Comparison of ENCODE assay signal across 25 cellular contexts in the genomic region with DNA sequence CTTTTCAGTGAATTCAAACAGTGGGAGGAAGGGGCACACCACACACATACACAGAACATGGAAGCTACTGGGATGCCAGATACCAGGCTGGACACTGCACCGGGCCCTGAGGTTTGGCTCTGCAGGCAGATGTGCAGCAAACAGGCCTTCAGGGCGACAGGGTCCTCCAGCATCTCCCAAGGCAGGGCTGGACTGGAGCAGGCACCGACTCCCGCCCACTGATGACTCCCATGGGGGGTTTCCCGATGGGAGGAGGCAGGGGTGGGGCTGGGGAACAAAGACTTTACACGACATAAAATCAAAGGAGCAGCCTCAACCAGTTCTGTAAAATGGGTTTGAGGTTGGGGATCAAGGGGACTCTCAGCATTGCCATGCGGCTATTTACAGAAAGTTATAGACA.
DNase-seq lines count a peak whose midpoint lies in the region; ATAC-seq, FAIRE-seq and TF ChIP-seq lines count a peak whose summit lies in the region.
"Had no signal": no experiment of that assay in that cellular context is flagged by ENCODE, and none has a peak within 500 bp of the region (broad histone marks: within the 10 kb centered on the region; RNA-seq: fewer than 3 reads in every experiment).

No MANE protein-coding gene starts in this region.

- H3K4me1 ChIP-seq in HepG2 (ENCODE audit: insufficient read depth, low read length) (peaks cover 15% of the 10 kb centered on the region), right lobe of liver (no peaks in the 10 kb centered on the region), RWPE2 (ENCODE audit: insufficient read depth, poor library complexity, severe bottlenecking) (peaks cover 66% of the 10 kb centered on the region), foreskin keratinocyte (peaks cover 65% of the 10 kb centered on the region), transverse colon (peaks cover 0 to 25% (median 12%) of the 10 kb centered on the region in 4 donors)
- H3K4me1 ChIP-seq: prostate gland had no signal

- intact Hi-C loops in HepG2 (cut with micrococcal nuclease; ENCODE audit: unreplicated experiment) (no loop called here), right lobe of liver (cut with DNase I) (no loop called here), transverse colon (cut with DNase I; ENCODE audit: low total_unique reads) (no loop called here)

- no peak overlapping the region for H3K4me2 ChIP-seq in HepG2 (ENCODE audit: low read depth, low read length)

- WGBS in HepG2 (ENCODE audit: low lambda C conversion rate), result 97% methylated on average over 2 of the region's 7 CpGs
- 87% methylated on average over 3 of the region's 7 CpGs for WGBS in right lobe of liver (ENCODE audit: insufficient coverage, low coverage, low lambda C conversion rate, missing lambda C conversion rate)
- WGBS in transverse colon (ENCODE audit: low coverage in 1 of 2), 2 donors, result 75 to 94% methylated on average over 2 to 7 of the region's 7 CpGs

- H3K4me3 ChIP-seq in HepG2 (replicated peaks in 1 of 3; ENCODE audit: insufficient read depth in 1 of 3, low read depth in 2 of 3, low read length in 3 of 3) (no peak overlapping the region), right lobe of liver (no peak overlapping the region), RWPE2 (ENCODE audit: severe bottlenecking) (no peak overlapping the region), transverse colon (no peak overlapping the region)
- H3K4me3 ChIP-seq: adrenal gland, prostate gland, skin epidermis had no signal

- no peak for FAIRE-seq in HepG2 (lab: Jason Lieb, UNC)
- FAIRE-seq: GM12891 had no signal

- H3K27me3 ChIP-seq in HepG2 (ENCODE audit: control insufficient read depth in 1 of 2, insufficient read depth in 2 of 2, low read length in 2 of 2) (no peaks in the 10 kb centered on the region), right lobe of liver (no peaks in the 10 kb centered on the region), RWPE2 (ENCODE audit: insufficient read depth, poor library complexity, severe bottlenecking) (no peaks in the 10 kb centered on the region), foreskin keratinocyte (no peaks in the 10 kb centered on the region), transverse colon (no peaks in the 10 kb centered on the region)
- H3K27me3 ChIP-seq: adrenal gland, brain microvascular endothelial cell had no signal

- H3K36me3 ChIP-seq in HepG2 (replicated peaks in 1 of 2; ENCODE audit: control insufficient read depth in 1 of 2, insufficient read depth in 2 of 2, low read length in 2 of 2) (no peaks in the 10 kb centered on the region; a peak in 1 of 5 replicates), right lobe of liver (no peaks in the 10 kb centered on the region), RWPE2 (ENCODE audit: low read depth) (no peaks in the 10 kb centered on the region), transverse colon (no peaks in the 10 kb centered on the region)
- H3K36me3 ChIP-seq: adrenal gland, brain microvascular endothelial cell, prostate gland had no signal

- H4K20me1 ChIP-seq in HepG2 (ENCODE audit: insufficient read depth, low read length), result no peaks in the 10 kb centered on the region

- TF ChIP-seq POLR2A in HepG2 (IDR thresholded peaks at IDR 0.05; ENCODE audit: insufficient read depth in 1 of 2, low read depth in 2 of 2, low read length in 2 of 2), result no peak
- TF ChIP-seq POLR2A in right lobe of liver (IDR thresholded peaks at IDR 0.05), result no peak
- no peak for TF ChIP-seq POLR2A in transverse colon (IDR thresholded peaks at IDR 0.05)

- POLR2A ChIA-PET in HepG2 (lab: Yijun Ruan, JAX), result no interaction called here

- TF ChIP-seq CTCF in HepG2 (CRISPR knock-in tag; IDR thresholded peaks at IDR 0.05), result no peak
- TF ChIP-seq CTCF in right lobe of liver (IDR thresholded peaks at IDR 0.05), result no peak
- TF ChIP-seq CTCF in RWPE2 (IDR thresholded peaks at IDR 0.05; ENCODE audit: poor library complexity, severe bottlenecking), result no peak
- no peak for TF ChIP-seq CTCF in foreskin keratinocyte (conservative IDR thresholded peaks at IDR 0.05)
- no peak for TF ChIP-seq CTCF in transverse colon (IDR thresholded peaks at IDR 0.05)

- CTCF ChIA-PET in HepG2 (lab: Yijun Ruan, JAX; ENCODE audit: low intra/inter-chr PET ratio, low total read pairs), result no interaction called here

- H3K9ac ChIP-seq in HepG2 (ENCODE audit: insufficient read depth, low read depth, low read length), result no peak overlapping the region

- ATAC-seq in HepG2 (no peak), right lobe of liver (no peak), RWPE2 (ENCODE audit: low read depth) (no peak), foreskin keratinocyte (peak; percentile 31)

- no peak for TF ChIP-seq RAD21 in HepG2 (CRISPR knock-in tag; IDR thresholded peaks at IDR 0.05)

- DNase-seq in HepG2 (ENCODE audit: low spot score) (no peak), right lobe of liver (no peak), RWPE2 (ENCODE audit: low spot score) (no peak), foreskin keratinocyte (no peak), transverse colon (no peak), HK-2 (ENCODE audit: unreplicated experiment) (no peak)
- no peak for DNase-seq in activated effector memory CD4-positive, alpha-beta T cell treated with anti-CD3 and anti-CD28 coated beads, Interleukin-2, amount 50 U/mL, for 16 hours
- DNase-seq in activated naive CD4-positive, alpha-beta T cell treated with Interleukin-2 at 50 U/mL for 16 hours, result no peak
- DNase-seq: activated B cell treated with CpG ODN at 0.5 μM for 24 hours; activated CD4-positive, alpha-beta memory T cell treated with anti-CD3 and anti-CD28 coated beads, Interleukin-2, amount 10 ng/mL, durations not matched to agents 7 days and 5 days; activated gamma-delta T cell treated with Interleukin-2 at 50 U/mL for 16 hours; activated T-cell treated with anti-CD3 and anti-CD28 coated beads for 4 hours; adrenal gland; brain microvascular endothelial cell; C1 segment of cervical spinal cord; Caco-2; DMS79 treated with DMSO at 0.1 percent for 48 hours; effector memory CD4-positive, alpha-beta T cell; NCI-H1105 treated with DMSO at 0.1 percent for 48 hours; NCI-H2081; SHP77; stimulated activated CD4-positive, alpha-beta T cell treated with anti-CD3 and anti-CD28 coated beads, Interleukin-1b, Interleukin-23, amount 100 ng/mL, for 48 hours had no signal

- H3K9me3 ChIP-seq in HepG2 (ENCODE audit: low read length) (no peaks in the 10 kb centered on the region), right lobe of liver (no peaks in the 10 kb centered on the region), RWPE2 (ENCODE audit: severe bottlenecking) (no peaks in the 10 kb centered on the region), transverse colon (no peaks in the 10 kb centered on the region)
- H3K9me3 ChIP-seq: adrenal gland, Caco-2, prostate gland had no signal

- no TSS peak for BruUV-seq in HepG2 (replicated peaks; lab: Mats Ljungman, UMichigan)

- TF ChIP-seq EP300 in HepG2 (IDR thresholded peaks at IDR 0.05; ENCODE audit: low read depth in 2 of 2, low read length in 2 of 2) (no peak), HepG2 (CRISPR knock-in tag; IDR thresholded peaks at IDR 0.05; ENCODE audit: borderline replicate concordance) (no peak), transverse colon (IDR thresholded peaks at IDR 0.05; ENCODE audit: low read depth) (no peak)

- in situ Hi-C loops in HepG2 (cut with HindIII; ENCODE audit: extremely low pct_ligation_motif_present, low pct_unique_long_range_greater_than_20kb) (loop anchor here (10.0 kb wide), 1 partner anchor 87 kb away; no protein-coding TSS in a partner anchor), transverse colon (cut with MboI; ENCODE audit: low pct_ligation_motif_present in 1 of 4, low pct_unique_long_range_greater_than_20kb in 1 of 4, low sequenced_read_pairs in 3 of 4) (no loop called here)

- H3K79me2 ChIP-seq in HepG2 (ENCODE audit: insufficient read depth, low read length), result no peaks in the 10 kb centered on the region

- no peak overlapping the region for H2AFZ ChIP-seq in HepG2 (ENCODE audit: low read length)

- H3K27ac ChIP-seq in HepG2 (ENCODE audit: extremely low read length, insufficient read depth, low read length) (no peak overlapping the region), right lobe of liver (no peak overlapping the region), RWPE2 (ENCODE audit: poor library complexity, severe bottlenecking) (peak overlapping the region; percentile 94), foreskin keratinocyte (peak overlapping the region; percentile 70), transverse colon (peak overlapping the region in 3 of 4 donors; percentile 75 to 87 (median 85))
- H3K27ac ChIP-seq: brain microvascular endothelial cell had no signal

TF ChIP-seq in HepG2, 621 proteins besides CTCF, POLR2A, EP300 and RAD21:
- no peak for TF ChIP-seq GATAD2A (CRISPR knock-in tag; IDR thresholded peaks at IDR 0.05)
- TF ChIP-seq ZNF441 (CRISPR knock-in tag; IDR thresholded peaks at IDR 0.05; ENCODE audit: borderline replicate concordance), result no peak
- no peak for TF ChIP-seq ARNT (IDR thresholded peaks at IDR 0.05)
- TF ChIP-seq KAT2B (IDR thresholded peaks at IDR 0.05; ENCODE audit: borderline replicate concordance, low read depth, low read length), result no peak
- 0 out of 2 replicates have a peak, but pooled peaks have one; percentile 11 for TF ChIP-seq ZNF629 (CRISPR knock-in tag; conservative IDR thresholded peaks at IDR 0.05)
- no peak for TF ChIP-seq GATA4 (IDR thresholded peaks at IDR 0.05; ENCODE audit: borderline replicate concordance, low read depth)

Comparison
In these comparisons a context has a peak if more than half of its experiments do, and no peak if none do; other contexts are left out.
1. H3K27ac ChIP-seq: peak in RWPE2 (single experiment), foreskin keratinocyte (single experiment) and transverse colon (3 of 4); none in HepG2 (single experiment) and right lobe of liver (0 of 3).